19 cellular contexts compared by ENCODE assay signal in the genomic region with DNA sequence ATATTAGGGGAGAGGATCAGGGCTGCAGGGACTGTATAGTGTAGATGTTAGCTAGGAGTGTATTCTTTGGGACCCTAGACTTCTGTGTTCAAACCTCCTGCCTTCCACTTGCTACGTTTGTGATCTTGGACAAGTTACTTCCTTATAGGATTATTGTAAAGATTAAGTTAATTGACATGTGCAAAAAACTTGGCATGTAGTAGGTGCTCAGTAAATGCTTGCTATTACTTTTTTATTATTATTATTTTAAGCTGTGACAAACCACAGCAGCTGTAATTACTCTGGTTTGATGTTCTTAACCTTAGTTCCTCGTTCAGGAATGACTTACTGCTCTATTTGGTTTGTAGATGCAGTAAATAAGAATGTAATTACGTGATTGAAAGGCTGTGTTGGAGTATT. TPM values are rescaled to one million over a fixed set of nuclear protein-coding genes. Genes with fewer than 3 reads are reported as not detected.
DNase-seq lines count a peak whose midpoint lies in the region; ATAC-seq and TF ChIP-seq lines count a peak whose summit lies in the region.
"Had no signal": no experiment of that assay in that cellular context is flagged by ENCODE, and none has a peak within 500 bp of the region (broad histone marks: within the 10 kb centered on the region; RNA-seq: fewer than 3 reads in every experiment).

No MANE protein-coding gene starts in this region.

- H3K9me3 ChIP-seq in left ventricle myocardium inferior (replicated peaks) (no peaks in the 10 kb centered on the region), OCI-LY3 (ENCODE audit: insufficient read depth, low read length) (no peaks in the 10 kb centered on the region), subcutaneous abdominal adipose tissue (ENCODE audit: control insufficient read depth in 5 of 5, low read length in 5 of 5) (no peaks in the 10 kb centered on the region), smooth muscle cell (replicated peaks; ENCODE audit: low read depth) (no peaks in the 10 kb centered on the region)

- intact Hi-C loops in left ventricle myocardium inferior (cut with micrococcal nuclease) (no loop called here), Right ventricle myocardium inferior (cut with DNase I) (no loop called here), left colon (cut with DNase I, micrococcal nuclease) (no loop called here)

- DNase-seq in left ventricle myocardium inferior: no peak
- no peak for DNase-seq in Right ventricle myocardium inferior (ENCODE audit: missing footprints)
- DNase-seq in left colon: no peak
- no peak for DNase-seq in GM19240 (ENCODE audit: insufficient read length, low spot score)
- DNase-seq in smooth muscle cell (lab: John Stamatoyannopoulos, UW; ENCODE audit: unreplicated experiment): no peak
- DNase-seq: ACHN; activated CD8-positive, alpha-beta T cell treated with anti-CD3 and anti-CD28 coated beads for 36 hours; amniotic stem cell; foreskin fibroblast; H7; naive thymus-derived CD4-positive, alpha-beta T cell; NCI-H526 treated with DMSO at 0.1 percent for 48 hours; substantia nigra; T-helper 1 cell; WERI-Rb-1 had no signal

- no peak for ATAC-seq in Right ventricle myocardium inferior
- ATAC-seq in left colon: peak; percentile 0
- ATAC-seq in HG02885 (IDR thresholded peaks at IDR 0.05; ENCODE audit: poor library complexity, unreplicated experiment): no peak
- ATAC-seq: activated CD8-positive, alpha-beta T cell treated with anti-CD3 and anti-CD28 coated beads for 36 hours; naive thymus-derived CD4-positive, alpha-beta T cell had no signal

- H3K4me2 ChIP-seq in OCI-LY3 (ENCODE audit: low read length) (peak overlapping the region; percentile 78), smooth muscle cell (no peak overlapping the region)

- H3K79me2 ChIP-seq in OCI-LY3 (ENCODE audit: low read length) (peaks cover 74% of the 10 kb centered on the region), smooth muscle cell (ENCODE audit: low read depth) (peaks cover 75% of the 10 kb centered on the region)

- no peaks in the 10 kb centered on the region for H3K27me3 ChIP-seq in left ventricle myocardium inferior (ENCODE audit: low read depth)
- H3K27me3 ChIP-seq in OCI-LY3 (ENCODE audit: low read depth, low read length): no peaks in the 10 kb centered on the region
- H3K27me3 ChIP-seq in subcutaneous abdominal adipose tissue (ENCODE audit: control insufficient read depth in 5 of 5, insufficient read depth in 4 of 5, low read length in 5 of 5): no peaks in the 10 kb centered on the region
- no peaks in the 10 kb centered on the region for H3K27me3 ChIP-seq in smooth muscle cell (ENCODE audit: low read depth)

- H3K27ac ChIP-seq in left ventricle myocardium inferior (replicated peaks) (peak overlapping the region; percentile 98), OCI-LY3 (ENCODE audit: low read length) (peak overlapping the region; percentile 78), subcutaneous abdominal adipose tissue (ENCODE audit: low read depth, low read length) (peak overlapping the region; percentile 95), smooth muscle cell (ENCODE audit: low read depth) (no peak overlapping the region)
- H3K27ac ChIP-seq: RWPE1, WERI-Rb-1 had no signal

- TF ChIP-seq CTCF in left ventricle myocardium inferior (IDR thresholded peaks at IDR 0.05; ENCODE audit: borderline replicate concordance) (no peak), OCI-LY3 (IDR thresholded peaks at IDR 0.05; ENCODE audit: low read depth, low read length) (no peak), smooth muscle cell (IDR thresholded peaks at IDR 0.05; ENCODE audit: borderline replicate concordance, insufficient read depth, poor library complexity, severe bottlenecking) (no peak)

- peak overlapping the region; percentile 96 for H3K4me3 ChIP-seq in left ventricle myocardium inferior
- H3K4me3 ChIP-seq in OCI-LY3 (ENCODE audit: low read length): peak overlapping the region; percentile 83
- no peak overlapping the region for H3K4me3 ChIP-seq in subcutaneous abdominal adipose tissue (ENCODE audit: low read depth in 1 of 5, low read length in 5 of 5)
- no peak overlapping the region for H3K4me3 ChIP-seq in smooth muscle cell

- H2AFZ ChIP-seq in OCI-LY3 (ENCODE audit: low read depth, low read length) (no peak overlapping the region), smooth muscle cell (ENCODE audit: low read depth) (no peak overlapping the region)

- H3K36me3 ChIP-seq in left ventricle myocardium inferior: no peaks in the 10 kb centered on the region
- H3K36me3 ChIP-seq in OCI-LY3 (replicated peaks; ENCODE audit: low read depth, low read length): peaks cover 9% of the 10 kb centered on the region
- no peaks in the 10 kb centered on the region for H3K36me3 ChIP-seq in subcutaneous abdominal adipose tissue (ENCODE audit: control insufficient read depth in 5 of 5, insufficient read depth in 5 of 5, low read length in 5 of 5)
- H3K36me3 ChIP-seq in smooth muscle cell (ENCODE audit: low read depth): no peaks in the 10 kb centered on the region
- H3K36me3 ChIP-seq: WERI-Rb-1 had no signal

- WGBS in smooth muscle cell (ENCODE audit: low lambda C conversion rate): 74% methylated on average over 3 of the region's 3 CpGs

- H3K4me1 ChIP-seq in left ventricle myocardium inferior (peaks cover 87% of the 10 kb centered on the region), OCI-LY3 (ENCODE audit: low read length) (peaks cover 54% of the 10 kb centered on the region), subcutaneous abdominal adipose tissue (ENCODE audit: control insufficient read depth in 5 of 5, insufficient read depth in 5 of 5, low read length in 5 of 5) (peaks cover 3 to 55% (median 48%) of the 10 kb centered on the region in 5 donors), smooth muscle cell (ENCODE audit: low read depth) (peaks cover 16% of the 10 kb centered on the region)

- H4K20me1 ChIP-seq in OCI-LY3 (ENCODE audit: insufficient read depth, low read length): peaks cover 14% of the 10 kb centered on the region
- H4K20me1 ChIP-seq in smooth muscle cell (ENCODE audit: low read depth): peaks cover 57% of the 10 kb centered on the region

- H3K9ac ChIP-seq in OCI-LY3 (ENCODE audit: low read length) (peak overlapping the region; percentile 77), subcutaneous abdominal adipose tissue (ENCODE audit: low read length in 5 of 5) (peak overlapping the region in 1 of 5 donors; percentile 36), smooth muscle cell (ENCODE audit: low read depth) (no peak overlapping the region)

- peaks cover 13% of the 10 kb centered on the region for H3F3A ChIP-seq in smooth muscle cell (ENCODE audit: low read depth)

RNA-seq across cellular contexts. Expression of a gene that starts 3.2 kb away (rescaled TPM):
- total RNA-seq in left ventricle myocardium inferior (45.1 TPM), Right ventricle myocardium inferior (39.1 TPM), left colon (10 to 100 TPM; 58.7 to 87.1 TPM), smooth muscle cell (29.6 and 34.6 TPM in 2 replicates)
- 6.5 and 9.4 TPM in 2 replicates for polyA plus RNA-seq in smooth muscle cell

Comparison
In these comparisons a context has a peak if more than half of its experiments do, and no peak if none do; other contexts are left out.
1. H3K4me3 ChIP-seq: peak in left ventricle myocardium inferior (single experiment) and OCI-LY3 (single experiment); none in subcutaneous abdominal adipose tissue (0 of 5) and smooth muscle cell (single experiment).